24 cellular contexts compared by ENCODE assay signal in the genomic region with DNA sequence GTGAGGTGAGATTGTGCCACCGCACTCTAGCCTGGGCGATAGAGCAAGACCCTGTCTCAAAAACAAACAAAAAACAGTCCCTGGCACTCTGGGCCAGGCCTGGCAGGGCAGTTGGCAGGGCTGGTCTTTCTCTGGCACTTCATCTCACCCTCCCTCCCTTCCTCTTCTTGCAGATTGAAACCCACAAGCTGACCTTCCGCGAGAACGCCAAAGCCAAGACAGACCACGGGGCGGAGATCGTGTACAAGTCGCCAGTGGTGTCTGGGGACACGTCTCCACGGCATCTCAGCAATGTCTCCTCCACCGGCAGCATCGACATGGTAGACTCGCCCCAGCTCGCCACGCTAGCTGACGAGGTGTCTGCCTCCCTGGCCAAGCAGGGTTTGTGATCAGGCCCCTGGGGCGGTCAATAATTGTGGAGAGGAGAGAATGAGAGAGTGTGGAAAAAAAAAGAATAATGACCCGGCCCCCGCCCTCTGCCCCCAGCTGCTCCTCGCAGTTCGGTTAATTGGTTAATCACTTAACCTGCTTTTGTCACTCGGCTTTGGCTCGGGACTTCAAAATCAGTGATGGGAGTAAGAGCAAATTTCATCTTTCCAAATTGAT. TPM values are rescaled to one million over a fixed set of nuclear protein-coding genes. Genes with fewer than 3 reads are reported as not detected.
DNase-seq lines count a peak whose midpoint lies in the region; ATAC-seq and TF ChIP-seq lines count a peak whose summit lies in the region.
"Had no signal": no experiment of that assay in that cellular context is flagged by ENCODE, and none has a peak within 500 bp of the region (broad histone marks: within the 10 kb centered on the region; RNA-seq: fewer than 3 reads in every experiment).

No MANE protein-coding gene starts in this region.

- peaks cover 19% of the 10 kb centered on the region for H3K36me3 ChIP-seq in SK-N-MC (ENCODE audit: insufficient read depth, low read length)
- H3K36me3 ChIP-seq: uterus had no signal

- no peaks in the 10 kb centered on the region for H3K27me3 Mint-ChIP-seq in osteocyte (ENCODE audit: unreplicated experiment)
- H3K27me3 Mint-ChIP-seq: naive thymus-derived CD4-positive, alpha-beta T cell; progenitor cell of endocrine pancreas had no signal

- no peak for TF ChIP-seq CTCF in osteocyte (IDR thresholded peaks at IDR 0.05)

- H3K4me3 ChIP-seq in SK-N-MC: no peak overlapping the region
- H3K4me3 ChIP-seq: gastrocnemius medialis, smooth muscle cell, uterus had no signal

- DNase-seq in activated CD8-positive, alpha-beta memory T cell treated with anti-CD3 and anti-CD28 coated beads, Interleukin-2, amount 50 U/mL, for 48 hours: peak; percentile 39
- DNase-seq in activated CD8-positive, alpha-beta memory T cell treated with anti-CD3 and anti-CD28 coated beads for 24 hours: no peak
- DNase-seq in SK-N-MC (ENCODE audit: low read depth, low spot score) (no peak), left lobe of liver (ENCODE audit: low spot score) (peak; percentile 31), ureter (ENCODE audit: low spot score) (no peak), osteocyte (ENCODE audit: extremely low spot score, unreplicated experiment) (no peak), NCI-H526 (lab: John Stamatoyannopoulos, UW) (no peak)
- no peak for DNase-seq in stimulated activated effector memory CD8-positive, alpha-beta T cell treated with anti-CD3 and anti-CD28 coated beads, Interleukin-12 subunit alpha, Interleukin-12 subunit beta, amount 100 ng/mL, for 72 hours (ENCODE audit: low spot score in 2 of 2)
- DNase-seq: activated CD4-positive, alpha-beta T cell treated with anti-CD3 and anti-CD28 coated beads for 48 hours; activated gamma-delta T cell treated with Interleukin-2 at 50 U/mL for 16 hours; BE2C; gastrocnemius medialis; H7; mesenchymal stem cell; naive thymus-derived CD4-positive, alpha-beta T cell; NCI-H1105 treated with DMSO at 0.1 percent for 48 hours; NCI-H524; stimulated activated CD4-positive, alpha-beta T cell treated with anti-CD3 and anti-CD28 coated beads, Interleukin-4, amount 100 ng/mL, for 24 hours; uterus had no signal

- no peak for ATAC-seq in left lobe of liver
- no peak for ATAC-seq in stimulated activated effector memory CD8-positive, alpha-beta T cell treated with anti-CD3 and anti-CD28 coated beads, Interleukin-12 subunit alpha, Interleukin-12 subunit beta, amount 100 ng/mL, for 72 hours
- ATAC-seq: gastrocnemius medialis; naive thymus-derived CD4-positive, alpha-beta T cell had no signal

- H3K27ac Mint-ChIP-seq in stimulated activated effector memory CD8-positive, alpha-beta T cell treated with anti-CD3 and anti-CD28 coated beads, Interleukin-12 subunit alpha, Interleukin-12 subunit beta, amount 100 ng/mL, for 72 hours: peak overlapping the region; percentile 86
- H3K27ac Mint-ChIP-seq in osteocyte (ENCODE audit: unreplicated experiment): no peak overlapping the region
- H3K27ac Mint-ChIP-seq: progenitor cell of endocrine pancreas had no signal

- H3K9me3 ChIP-seq in SK-N-MC (ENCODE audit: low read depth, low read length): no peaks in the 10 kb centered on the region
- H3K9me3 ChIP-seq: BE2C, gastrocnemius medialis, uterus had no signal

- no peak overlapping the region for H3K4me3 Mint-ChIP-seq in stimulated activated effector memory CD8-positive, alpha-beta T cell treated with anti-CD3 and anti-CD28 coated beads, Interleukin-12 subunit alpha, Interleukin-12 subunit beta, amount 100 ng/mL, for 72 hours
- no peak overlapping the region for H3K4me3 Mint-ChIP-seq in osteocyte (ENCODE audit: unreplicated experiment)
- H3K4me3 Mint-ChIP-seq: naive thymus-derived CD4-positive, alpha-beta T cell had no signal

- peaks cover 50% of the 10 kb centered on the region for H3K36me3 Mint-ChIP-seq in stimulated activated effector memory CD8-positive, alpha-beta T cell treated with anti-CD3 and anti-CD28 coated beads, Interleukin-12 subunit alpha, Interleukin-12 subunit beta, amount 100 ng/mL, for 72 hours
- H3K36me3 Mint-ChIP-seq in osteocyte (ENCODE audit: unreplicated experiment): peaks cover 19% of the 10 kb centered on the region

- peaks cover 43% of the 10 kb centered on the region for H3K4me1 Mint-ChIP-seq in stimulated activated effector memory CD8-positive, alpha-beta T cell treated with anti-CD3 and anti-CD28 coated beads, Interleukin-12 subunit alpha, Interleukin-12 subunit beta, amount 100 ng/mL, for 72 hours
- H3K4me1 Mint-ChIP-seq in osteocyte (ENCODE audit: unreplicated experiment): peaks cover 3% of the 10 kb centered on the region

- no peak overlapping the region for H3K9ac ChIP-seq in SK-N-MC (ENCODE audit: insufficient read length)

- H3K9me3 Mint-ChIP-seq in stimulated activated effector memory CD8-positive, alpha-beta T cell treated with anti-CD3 and anti-CD28 coated beads, Interleukin-12 subunit alpha, Interleukin-12 subunit beta, amount 100 ng/mL, for 72 hours: no peaks in the 10 kb centered on the region
- H3K9me3 Mint-ChIP-seq in osteocyte (ENCODE audit: unreplicated experiment): no peaks in the 10 kb centered on the region

- H3K27ac ChIP-seq in SK-N-MC: peak overlapping the region; percentile 31; the same call in 1 of the 2 replicates
- H3K27ac ChIP-seq: uterus had no signal

RNA-seq across cellular contexts. Expression of gene STH, which starts 24.8 kb away (rescaled TPM):
- total RNA-seq in left lobe of liver: not detected
- not detected for total RNA-seq in ureter
- not detected in 2 replicates for total RNA-seq in osteocyte
- total RNA-seq: A172; gastrocnemius medialis; H7; kidney epithelial cell; LHCN-M2; naive thymus-derived CD4-positive, alpha-beta T cell; progenitor cell of endocrine pancreas; smooth muscle cell; uterus had no signal

Comparison
In these comparisons a context has a peak if more than half of its experiments do, and no peak if none do; other contexts are left out.
1. DNase-seq: peak in activated CD8-positive, alpha-beta memory T cell treated with anti-CD3 and anti-CD28 coated beads, Interleukin-2, amount 50 U/mL, for 48 hours (single experiment) and left lobe of liver (single experiment); none in activated CD8-positive, alpha-beta memory T cell treated with anti-CD3 and anti-CD28 coated beads for 24 hours (single experiment), SK-N-MC (single experiment), stimulated activated effector memory CD8-positive, alpha-beta T cell treated with anti-CD3 and anti-CD28 coated beads, Interleukin-12 subunit alpha, Interleukin-12 subunit beta, amount 100 ng/mL, for 72 hours (0 of 2), ureter (single experiment), osteocyte (single experiment) and NCI-H526 (0 of 2).